ENCODE assay signal across 10 cellular contexts in the genomic region with DNA sequence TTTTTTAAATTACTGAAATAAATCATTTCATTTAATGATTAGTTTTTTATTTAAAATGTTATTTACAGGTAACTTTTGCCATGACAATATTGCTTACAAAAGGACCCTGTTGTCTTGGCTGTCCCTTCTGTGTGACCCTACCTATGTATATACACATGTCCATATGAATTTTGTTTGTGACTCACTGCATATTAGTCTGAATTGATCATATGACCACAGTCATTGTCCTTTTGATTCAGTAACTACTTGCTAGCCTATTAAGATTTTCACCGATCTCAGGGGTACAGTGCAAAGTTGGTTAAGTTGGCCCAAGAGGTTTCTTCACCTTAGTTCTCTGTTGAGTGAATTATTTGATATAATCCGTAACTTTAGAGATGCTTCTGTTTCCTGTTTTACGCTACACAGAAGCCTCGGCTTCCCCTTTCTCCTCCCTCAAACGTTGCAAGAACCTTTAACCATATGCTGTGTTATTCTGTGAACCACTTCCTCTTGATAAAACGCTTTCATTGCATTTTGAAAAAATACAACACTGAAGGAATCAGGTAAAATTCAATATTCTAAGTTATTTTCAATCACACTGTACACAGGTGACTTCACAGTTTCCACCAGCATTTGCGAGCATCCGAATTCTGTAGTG. TPM values are rescaled to one million over a fixed set of nuclear protein-coding genes. Genes with fewer than 3 reads are reported as not detected.
DNase-seq lines count a peak whose midpoint lies in the region; ATAC-seq lines count a peak whose summit lies in the region.
"Had no signal": no experiment of that assay in that cellular context is flagged by ENCODE, and none has a peak within 500 bp of the region (broad histone marks: within the 10 kb centered on the region; RNA-seq: fewer than 3 reads in every experiment).

No MANE protein-coding gene starts in this region.

- peaks cover 1% of the 10 kb centered on the region for H3K9me3 ChIP-seq in aorta (ENCODE audit: control insufficient read depth, low read length)

- peaks cover 51 to 74% of the 10 kb centered on the region in 2 donors for H3K4me1 Mint-ChIP-seq in effector memory CD8-positive, alpha-beta T cell (ENCODE audit: low read depth in 2 of 2)

- no peaks in the 10 kb centered on the region for H3K9me3 Mint-ChIP-seq in effector memory CD8-positive, alpha-beta T cell

- peaks cover 40% of the 10 kb centered on the region for H3K36me3 Mint-ChIP-seq in effector memory CD8-positive, alpha-beta T cell (ENCODE audit: insufficient read depth)

- no peak overlapping the region for H3K4me3 ChIP-seq in aorta (ENCODE audit: low read length in 2 of 2)

- no peak overlapping the region for H3K27ac ChIP-seq in aorta (ENCODE audit: low read depth in 1 of 2, low read length in 2 of 2)

- WGBS in aorta, 2 donors, result 78 to 80% methylated on average over 8 of the region's 8 CpGs

- H3K27me3 Mint-ChIP-seq in effector memory CD8-positive, alpha-beta T cell, result no peaks in the 10 kb centered on the region

- H3K27ac Mint-ChIP-seq in effector memory CD8-positive, alpha-beta T cell, result peak overlapping the region; percentile 69 to 94

- no peaks in the 10 kb centered on the region for H3K36me3 ChIP-seq in aorta (ENCODE audit: control insufficient read depth in 1 of 2, insufficient read depth in 2 of 2, low read length in 1 of 2)

- H3K4me3 Mint-ChIP-seq in effector memory CD8-positive, alpha-beta T cell, result peak overlapping the region; percentile 58 to 62

- ATAC-seq in GM21515 (IDR thresholded peaks at IDR 0.05; ENCODE audit: unreplicated experiment) (peak; percentile 55), aorta (ENCODE audit: low FRiP score) (no peak)
- peak; percentile 72 for ATAC-seq in effector memory CD8-positive, alpha-beta T cell (replicated peaks)

- intact Hi-C loops in aorta (cut with DNase I), result no loop called here

- H3K4me1 ChIP-seq in aorta (ENCODE audit: control insufficient read depth in 1 of 2, insufficient read depth in 2 of 2, low read length in 2 of 2), result no peaks in the 10 kb centered on the region

- DNase-seq in GDM1 (lab: John Stamatoyannopoulos, UW) (peak; percentile 73), Kasumi-1 (lab: John Stamatoyannopoulos, UW) (peak; percentile 99 to 100), aorta (no peak), putamen (ENCODE audit: low spot score) (no peak), retina (no peak)
- peak; percentile 36 to 44 (median 37) for DNase-seq in effector memory CD8-positive, alpha-beta T cell
- no peak for DNase-seq in stimulated activated CD4-positive, alpha-beta T cell treated with anti-CD3 and anti-CD28 coated beads, Interleukin-2, amount 100 ng/mL, for 48 hours
- DNase-seq: NCI-H226; stimulated activated CD4-positive, alpha-beta T cell treated with anti-CD3 and anti-CD28 coated beads, Interleukin-2, amount 100 ng/mL, for 24 hours had no signal

- H3K27me3 ChIP-seq in aorta (ENCODE audit: control insufficient read depth in 1 of 2, insufficient read depth in 2 of 2, low read length in 1 of 2), result no peaks in the 10 kb centered on the region

RNA-seq across cellular contexts. Expression of gene APBB1IP, which starts 43.9 kb away (rescaled TPM):
- 10 to 100 TPM; 11.0 to 18.5 TPM for total RNA-seq in aorta
- polyA plus RNA-seq in aorta, result 1 to 10 TPM in 1 of 2 donors, under 1 TPM in 1; 0.82 to 4.4 TPM

Comparison
In these comparisons a context has a peak if more than half of its experiments do, and no peak if none do; other contexts are left out.
1. DNase-seq: peak in GDM1 (single experiment), Kasumi-1 (2 of 2) and effector memory CD8-positive, alpha-beta T cell (3 of 3); none in aorta (0 of 2), putamen (single experiment), stimulated activated CD4-positive, alpha-beta T cell treated with anti-CD3 and anti-CD28 coated beads, Interleukin-2, amount 100 ng/mL, for 48 hours (0 of 2) and retina (single experiment).